21 cellular contexts compared by ENCODE assay signal in the genomic region with DNA sequence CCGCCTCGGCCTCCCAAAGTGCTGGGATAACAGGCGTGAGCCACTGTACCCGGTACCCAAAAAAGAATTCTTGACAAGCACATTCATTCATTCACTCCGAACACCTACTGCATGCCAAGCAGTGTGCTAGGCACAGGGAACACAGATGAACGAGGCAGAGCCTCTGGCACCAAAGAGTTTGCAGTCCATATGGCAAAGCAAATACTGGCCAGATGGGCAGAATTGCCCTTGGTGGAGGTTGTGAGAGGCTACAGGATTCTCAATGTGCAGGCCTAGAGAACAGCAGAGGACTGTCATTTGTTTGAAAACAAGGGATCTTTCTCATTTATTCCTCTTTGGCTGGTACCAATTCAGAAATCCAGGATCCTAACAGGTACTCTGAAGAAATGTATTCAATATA.
"Had no signal": no experiment of that assay in that cellular context is flagged by ENCODE, and none has a peak within 500 bp of the region (broad histone marks: within the 10 kb centered on the region; RNA-seq: fewer than 3 reads in every experiment).

No MANE protein-coding gene starts in this region.

- H3K9me3 Mint-ChIP-seq: naive B cell; nephron progenitor cell; stimulated activated memory B cell treated with anti-CD40 and anti-IgM and Interleukin-4, amounts not matched to agents 10 μg/mL and 1 μg/mL and 100 μg/mL, for 72 hours; stimulated activated naive CD8-positive, alpha-beta T cell treated with anti-CD3 and anti-CD28 coated beads, Interleukin-15, Interleukin-2, amounts not matched to agents 100 ng/mL and 50 ng/mL, for 24 hours had no signal

- H3K4me1 Mint-ChIP-seq: naive B cell; stimulated activated memory B cell treated with anti-CD40 and anti-IgM and Interleukin-4, amounts not matched to agents 10 μg/mL and 1 μg/mL and 100 μg/mL, for 72 hours had no signal

- H3K9me3 ChIP-seq: esophagus squamous epithelium, neutrophil, spleen, tibial artery, upper lobe of left lung, vagina had no signal

- DNase-seq: dermis blood vessel endothelial cell; esophagus squamous epithelium; foreskin fibroblast; kidney; left cardiac atrium; left ventricle myocardium superior; mesenchymal stem cell; naive B cell; nephron progenitor cell; spleen; stimulated activated CD4-positive, alpha-beta T cell treated with anti-CD3 and anti-CD28 coated beads, Interleukin-15, amount 100 ng/mL, for 24 hours; stimulated activated CD4-positive, alpha-beta T cell treated with anti-CD3 and anti-CD28 coated beads, Interleukin-1b, Interleukin-23, amount 100 ng/mL, for 48 hours; stimulated activated CD4-positive, alpha-beta T cell treated with anti-CD3 and anti-CD28 coated beads, Interleukin-4, amount 100 ng/mL, for 24 hours; tibial artery; upper lobe of left lung had no signal

- H3K4me3 ChIP-seq: esophagus squamous epithelium, lung, spleen, tibial artery, upper lobe of left lung, vagina had no signal

- H3K27ac ChIP-seq: esophagus squamous epithelium, neutrophil, spleen, tibial artery, upper lobe of left lung, vagina had no signal

- H3K4me3 Mint-ChIP-seq: naive B cell; nephron progenitor cell; stimulated activated memory B cell treated with anti-CD40 and anti-IgM and Interleukin-4, amounts not matched to agents 10 μg/mL and 1 μg/mL and 100 μg/mL, for 72 hours; stimulated activated naive CD8-positive, alpha-beta T cell treated with anti-CD3 and anti-CD28 coated beads, Interleukin-15, Interleukin-2, amounts not matched to agents 100 ng/mL and 50 ng/mL, for 24 hours had no signal

- H3K27ac Mint-ChIP-seq: naive B cell; nephron progenitor cell; stimulated activated memory B cell treated with anti-CD40 and anti-IgM and Interleukin-4, amounts not matched to agents 10 μg/mL and 1 μg/mL and 100 μg/mL, for 72 hours; stimulated activated naive CD8-positive, alpha-beta T cell treated with anti-CD3 and anti-CD28 coated beads, Interleukin-15, Interleukin-2, amounts not matched to agents 100 ng/mL and 50 ng/mL, for 24 hours had no signal

- H3K36me3 Mint-ChIP-seq: naive B cell; stimulated activated memory B cell treated with anti-CD40 and anti-IgM and Interleukin-4, amounts not matched to agents 10 μg/mL and 1 μg/mL and 100 μg/mL, for 72 hours had no signal

- H3K36me3 ChIP-seq: esophagus squamous epithelium, neutrophil, spleen, tibial artery, upper lobe of left lung, vagina had no signal

- ATAC-seq: left cardiac atrium; left ventricle myocardium superior; sciatic nerve; stimulated activated memory B cell treated with anti-CD40 and anti-IgM and Interleukin-4, amounts not matched to agents 10 μg/mL and 1 μg/mL and 100 μg/mL, for 72 hours had no signal

- H3K27me3 ChIP-seq: esophagus squamous epithelium, neutrophil, spleen, tibial artery, upper lobe of left lung, vagina had no signal

- H3K4me1 ChIP-seq: esophagus squamous epithelium, spleen, tibial artery, upper lobe of left lung, vagina had no signal

- H3K27me3 Mint-ChIP-seq: naive B cell; stimulated activated memory B cell treated with anti-CD40 and anti-IgM and Interleukin-4, amounts not matched to agents 10 μg/mL and 1 μg/mL and 100 μg/mL, for 72 hours; stimulated activated naive CD8-positive, alpha-beta T cell treated with anti-CD3 and anti-CD28 coated beads, Interleukin-15, Interleukin-2, amounts not matched to agents 100 ng/mL and 50 ng/mL, for 24 hours had no signal
